In genomic region chr14:22813145-22813544, GRCh38 we compare ENCODE assay signal across 1 cellular context.
TF ChIP-seq lines count a peak whose summit lies in the region.

No MANE protein-coding gene starts in this region.

TF ChIP-seq in H1, 55 proteins besides CTCF, POLR2A, EP300 and RAD21:
- TF ChIP-seq PHF8 (conservative IDR thresholded peaks at IDR 0.05; ENCODE audit: low read depth, low read length) (no peak), POU5F1 (IDR thresholded peaks at IDR 0.05; ENCODE audit: low read depth, low read length) (peak; percentile 26; the same call in 1 of the 2 replicates)
